In the genomic region with DNA sequence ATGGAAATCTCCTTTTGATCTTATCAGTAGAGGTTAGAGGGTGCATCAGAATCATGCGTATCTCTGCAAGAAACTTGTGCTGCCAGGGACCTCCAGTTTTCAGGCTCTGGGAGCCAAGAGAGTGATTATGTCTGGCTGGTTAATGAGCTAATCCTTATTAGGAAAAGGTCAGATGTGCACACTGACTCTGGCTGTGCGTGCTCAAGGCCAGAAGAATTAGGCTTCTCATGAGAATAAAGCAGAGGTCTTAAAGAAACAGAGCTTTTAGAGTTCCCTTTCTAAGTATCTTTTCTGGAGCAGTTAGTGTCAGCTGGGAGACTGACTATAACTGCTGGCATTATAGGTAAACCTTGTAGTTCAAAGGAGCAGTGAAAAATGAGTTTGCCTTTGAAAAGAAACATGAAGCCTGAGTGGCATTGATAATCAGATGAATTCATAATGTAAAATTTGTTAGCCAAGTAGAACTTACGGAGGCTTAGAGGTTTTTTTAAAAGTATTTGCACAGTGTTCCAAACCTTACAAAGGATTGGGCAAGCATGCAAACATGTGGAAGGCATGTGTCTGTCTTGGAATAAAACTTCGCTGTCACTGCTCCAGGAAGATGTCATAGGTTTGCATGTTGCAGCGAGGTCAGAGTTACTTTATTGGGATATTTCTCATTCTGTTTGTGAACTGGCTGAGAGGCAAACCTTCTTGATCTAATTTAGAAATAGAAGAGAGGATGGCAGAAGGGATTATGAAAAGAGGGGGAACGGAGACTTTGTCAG, we compare ENCODE assay signal across 2 cellular contexts.
TF ChIP-seq lines count a peak whose summit lies in the region.

No MANE protein-coding gene starts in this region.

TF ChIP-seq in GM23338, 12 proteins besides CTCF, POLR2A, EP300 and RAD21:
- no peak for TF ChIP-seq NANOG (IDR thresholded peaks at IDR 0.05; ENCODE audit: borderline replicate concordance)
- no peak for TF ChIP-seq STAT1 (IDR thresholded peaks at IDR 0.05; ENCODE audit: unreplicated experiment)
- TF ChIP-seq ZNF331 (CRISPR knock-in tag; IDR thresholded peaks at IDR 0.05; ENCODE audit: low read depth), result no peak
- no peak for TF ChIP-seq CREB1 (CRISPR knock-in tag; IDR thresholded peaks at IDR 0.05; ENCODE audit: low read depth)

TF ChIP-seq in HepG2, 621 proteins besides CTCF, POLR2A, EP300 and RAD21:
- TF ChIP-seq ZFP1 (CRISPR knock-in tag; IDR thresholded peaks at IDR 0.05) (no peak), GFI1 (CRISPR knock-in tag; IDR thresholded peaks at IDR 0.05; ENCODE audit: borderline replicate concordance) (no peak)
